ENCODE assay signal across 19 cellular contexts in genomic region chr11:10051868-10052586, GRCh38.
DNase-seq lines count a peak whose midpoint lies in the region; ATAC-seq and TF ChIP-seq lines count a peak whose summit lies in the region.
"Had no signal": no experiment of that assay in that cellular context is flagged by ENCODE, and none has a peak within 500 bp of the region (broad histone marks: within the 10 kb centered on the region; RNA-seq: fewer than 3 reads in every experiment).

No MANE protein-coding gene starts in this region.

- no peak for ATAC-seq in WTC11
- ATAC-seq: GM23338 had no signal

- H3K4me2 ChIP-seq in fibroblast of lung (ENCODE audit: extremely low read depth, insufficient read depth, low read length) (no peak overlapping the region), osteoblast (ENCODE audit: insufficient read depth, low read length) (no peak overlapping the region)
- H3K4me2 ChIP-seq: GM23338 had no signal

- DNase-seq in EH (ENCODE audit: low read depth) (peak; percentile 60), WTC11 (ENCODE audit: low spot score) (no peak), fibroblast of lung (ENCODE audit: low read depth in 2 of 2) (peak; percentile 26 to 60), osteoblast (ENCODE audit: insufficient read length, low spot score, missing footprints) (peak; percentile 11), retina (no peak), NCI-H1092 treated with DMSO at 0.1 percent for 48 hours (lab: John Stamatoyannopoulos, UW) (no peak)
- no peak for DNase-seq in activated CD4-positive, alpha-beta T cell treated with anti-CD3 and anti-CD28 coated beads, Interleukin-2, amount 10 ng/mL, durations not matched to agents 7 days and 5 days
- no peak for DNase-seq in activated CD4-positive, CD25-positive, alpha-beta regulatory T cell (lab: John Stamatoyannopoulos, UW)
- DNase-seq: COR-L47, KG1, MM.1S, NCI-H1105 treated with DMSO at 0.1 percent for 48 hours, NCI-H2029, NCI-H2171 treated with DMSO at 0.1 percent for 48 hours, NCI-H82, Peyer's patch, Right ventricle myocardium superior had no signal

- H3K27me3 Mint-ChIP-seq in WTC11 (ENCODE audit: low read depth): no peaks in the 10 kb centered on the region
- H3K27me3 Mint-ChIP-seq in activated CD4-positive, alpha-beta T cell treated with anti-CD3 and anti-CD28 coated beads, Interleukin-2, amount 10 ng/mL, durations not matched to agents 7 days and 5 days: no peaks in the 10 kb centered on the region

- H3K27me3 ChIP-seq in fibroblast of lung (ENCODE audit: control insufficient read depth, insufficient read depth, low read length) (no peaks in the 10 kb centered on the region), osteoblast (ENCODE audit: insufficient read depth, low read length) (no peaks in the 10 kb centered on the region)
- H3K27me3 ChIP-seq: Peyer's patch had no signal

- no peaks in the 10 kb centered on the region for H4K20me1 ChIP-seq in fibroblast of lung (ENCODE audit: control insufficient read depth, extremely low read depth, insufficient read depth, low read length)
- H4K20me1 ChIP-seq in osteoblast (ENCODE audit: insufficient read depth, low read length): no peaks in the 10 kb centered on the region

- peaks cover 10% of the 10 kb centered on the region for H3K4me1 Mint-ChIP-seq in WTC11
- H3K4me1 Mint-ChIP-seq in activated CD4-positive, alpha-beta T cell treated with anti-CD3 and anti-CD28 coated beads, Interleukin-2, amount 10 ng/mL, durations not matched to agents 7 days and 5 days: no peaks in the 10 kb centered on the region

- peaks cover 6% of the 10 kb centered on the region for H3K9me3 Mint-ChIP-seq in WTC11
- H3K9me3 Mint-ChIP-seq in activated CD4-positive, alpha-beta T cell treated with anti-CD3 and anti-CD28 coated beads, Interleukin-2, amount 10 ng/mL, durations not matched to agents 7 days and 5 days: peaks cover 3% of the 10 kb centered on the region

- CTCF ChIA-PET in WTC11 (lab: Charles Lee): no interaction called here
- CTCF ChIA-PET in activated CD4-positive, alpha-beta T cell treated with anti-CD3 and anti-CD28 coated beads, Interleukin-2, amount 10 ng/mL, durations not matched to agents 7 days and 5 days (lab: Charles Lee): no interaction called here

- no peaks in the 10 kb centered on the region for H3K36me3 ChIP-seq in fibroblast of lung (ENCODE audit: control insufficient read depth, insufficient read depth, low read length)
- H3K36me3 ChIP-seq in osteoblast (ENCODE audit: insufficient read depth, low read length): no peaks in the 10 kb centered on the region
- H3K36me3 ChIP-seq: Peyer's patch had no signal

- H3K9me3 ChIP-seq in fibroblast of lung (ENCODE audit: control insufficient read depth, insufficient read depth, low read depth, low read length): no peaks in the 10 kb centered on the region
- no peaks in the 10 kb centered on the region for H3K9me3 ChIP-seq in osteoblast (ENCODE audit: low read depth, low read length)
- H3K9me3 ChIP-seq: Peyer's patch had no signal

- POLR2A ChIA-PET in WTC11 (lab: Charles Lee): no interaction called here
- POLR2A ChIA-PET in activated CD4-positive, alpha-beta T cell treated with anti-CD3 and anti-CD28 coated beads, Interleukin-2, amount 10 ng/mL, durations not matched to agents 7 days and 5 days (lab: Charles Lee): no interaction called here

- H2AFZ ChIP-seq in fibroblast of lung (ENCODE audit: low read length): no peak overlapping the region
- no peak overlapping the region for H2AFZ ChIP-seq in osteoblast (ENCODE audit: low read length)
- H2AFZ ChIP-seq: GM23338 had no signal

- H3K79me2 ChIP-seq in fibroblast of lung (ENCODE audit: control insufficient read depth, insufficient read depth, low read length) (peaks cover under 1% of the 10 kb centered on the region), osteoblast (ENCODE audit: insufficient read depth, low read length) (peaks cover 30% of the 10 kb centered on the region)

- H3K4me3 Mint-ChIP-seq in WTC11: no peak overlapping the region
- H3K4me3 Mint-ChIP-seq in activated CD4-positive, alpha-beta T cell treated with anti-CD3 and anti-CD28 coated beads, Interleukin-2, amount 10 ng/mL, durations not matched to agents 7 days and 5 days: no peak overlapping the region
- H3K4me3 Mint-ChIP-seq: GM23338 had no signal

- no peak overlapping the region for H3K27ac ChIP-seq in fibroblast of lung (ENCODE audit: insufficient read depth, low read length)
- no peak overlapping the region for H3K27ac ChIP-seq in osteoblast (ENCODE audit: low read depth, low read length)
- H3K27ac ChIP-seq: C4-2B, Peyer's patch had no signal

- H3K9ac ChIP-seq in fibroblast of lung (ENCODE audit: insufficient read depth, low read length): no peak overlapping the region

- peaks cover 3% of the 10 kb centered on the region for H3K4me1 ChIP-seq in fibroblast of lung (ENCODE audit: control insufficient read depth, extremely low read depth, insufficient read depth, low read length)
- H3K4me1 ChIP-seq in osteoblast (ENCODE audit: insufficient read depth, low read length): peaks cover 10% of the 10 kb centered on the region
- H3K4me1 ChIP-seq: Peyer's patch had no signal

- no peak overlapping the region for H3K4me3 ChIP-seq in fibroblast of lung (replicated peaks in 1 of 4; ENCODE audit: control extremely low read depth in 1 of 4, insufficient read depth in 1 of 4, low read depth in 3 of 4, low read length in 4 of 4)
- no peak overlapping the region for H3K4me3 ChIP-seq in osteoblast (ENCODE audit: insufficient read depth, low read length)
- H3K4me3 ChIP-seq: GM23338, Peyer's patch had no signal

- H3K27ac Mint-ChIP-seq in WTC11: peak overlapping the region; percentile 3; the same call in 1 of the 2 replicates
- no peak overlapping the region for H3K27ac Mint-ChIP-seq in activated CD4-positive, alpha-beta T cell treated with anti-CD3 and anti-CD28 coated beads, Interleukin-2, amount 10 ng/mL, durations not matched to agents 7 days and 5 days
- H3K27ac Mint-ChIP-seq: GM23338 had no signal

- no peak for TF ChIP-seq CTCF in WTC11 (IDR thresholded peaks at IDR 0.05)
- TF ChIP-seq CTCF in fibroblast of lung (conservative IDR thresholded peaks at IDR 0.05 in 1 of 2, IDR thresholded peaks at IDR 0.05 in 1 of 2; ENCODE audit: low read depth in 1 of 2, low read length in 2 of 2): no peak
- TF ChIP-seq CTCF in osteoblast (IDR thresholded peaks at IDR 0.05; ENCODE audit: extremely low read depth, low read depth, low read length): no peak

- peaks cover 5% of the 10 kb centered on the region for H3K36me3 Mint-ChIP-seq in WTC11
- H3K36me3 Mint-ChIP-seq in activated CD4-positive, alpha-beta T cell treated with anti-CD3 and anti-CD28 coated beads, Interleukin-2, amount 10 ng/mL, durations not matched to agents 7 days and 5 days (ENCODE audit: low read depth): no peaks in the 10 kb centered on the region

TF ChIP-seq in WTC11, 78 proteins besides CTCF, POLR2A, EP300 and RAD21 (continues in another document):
- TF ChIP-seq ZNF121 (CRISPR knock-in tag; IDR thresholded peaks at IDR 0.05): no peak
- no peak for TF ChIP-seq MXD4 (CRISPR knock-in tag; IDR thresholded peaks at IDR 0.05; ENCODE audit: borderline replicate concordance)
- no peak for TF ChIP-seq PRDM15 (CRISPR knock-in tag; IDR thresholded peaks at IDR 0.05)
- no peak for TF ChIP-seq NR1H2 (CRISPR knock-in tag; IDR thresholded peaks at IDR 0.05)
- TF ChIP-seq ZNF219 (CRISPR knock-in tag; IDR thresholded peaks at IDR 0.05; ENCODE audit: borderline replicate concordance): no peak
- TF ChIP-seq ZNF396 (CRISPR knock-in tag; IDR thresholded peaks at IDR 0.05; ENCODE audit: borderline replicate concordance): no peak
- TF ChIP-seq CREB1 (CRISPR knock-in tag; IDR thresholded peaks at IDR 0.05): no peak
- no peak for TF ChIP-seq JUN (CRISPR knock-in tag; IDR thresholded peaks at IDR 0.05)

Comparison
In these comparisons a context has a peak if more than half of its experiments do, and no peak if none do; other contexts are left out.
1. DNase-seq: peak in EH (single experiment), fibroblast of lung (2 of 2) and osteoblast (single experiment); none in WTC11 (single experiment), retina (single experiment), activated CD4-positive, alpha-beta T cell treated with anti-CD3 and anti-CD28 coated beads, Interleukin-2, amount 10 ng/mL, durations not matched to agents 7 days and 5 days (single experiment), activated CD4-positive, CD25-positive, alpha-beta regulatory T cell (0 of 4) and NCI-H1092 treated with DMSO at 0.1 percent for 48 hours (single experiment).